ENCODE assay signal across 1 cellular context in genomic region chr9:76394023-76394895, GRCh38.
TF ChIP-seq lines count a peak whose summit lies in the region.

Gene RFK (minus strand): TSS chr9:76394426. CDS start chr9:76394171, 255 bp downstream.

TF ChIP-seq in HEK293, 187 proteins besides CTCF, POLR2A, EP300 and RAD21 (continued from another document):
- TF ChIP-seq ZBTB11 (tag by site-specific recombination; conservative IDR thresholded peaks at IDR 0.05; ENCODE audit: low read depth): peak; percentile 33; the same call in 1 of the 2 replicates
- TF ChIP-seq ZNF777 (tag by site-specific recombination; IDR thresholded peaks at IDR 0.05; ENCODE audit: borderline replicate concordance): peak; percentile 17; the same call in 1 of the 2 replicates
- TF ChIP-seq, protein P1, sequence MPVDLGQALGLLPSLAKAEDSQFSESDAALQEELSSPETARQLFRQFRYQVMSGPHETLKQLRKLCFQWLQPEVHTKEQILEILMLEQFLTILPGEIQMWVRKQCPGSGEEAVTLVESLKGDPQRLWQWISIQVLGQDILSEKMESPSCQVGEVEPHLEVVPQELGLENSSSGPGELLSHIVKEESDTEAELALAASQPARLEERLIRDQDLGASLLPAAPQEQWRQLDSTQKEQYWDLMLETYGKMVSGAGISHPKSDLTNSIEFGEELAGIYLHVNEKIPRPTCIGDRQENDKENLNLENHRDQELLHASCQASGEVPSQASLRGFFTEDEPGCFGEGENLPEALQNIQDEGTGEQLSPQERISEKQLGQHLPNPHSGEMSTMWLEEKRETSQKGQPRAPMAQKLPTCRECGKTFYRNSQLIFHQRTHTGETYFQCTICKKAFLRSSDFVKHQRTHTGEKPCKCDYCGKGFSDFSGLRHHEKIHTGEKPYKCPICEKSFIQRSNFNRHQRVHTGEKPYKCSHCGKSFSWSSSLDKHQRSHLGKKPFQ (tag by site-specific recombination; IDR thresholded peaks at IDR 0.05): peak; percentile 47
- TF ChIP-seq, protein P2, sequence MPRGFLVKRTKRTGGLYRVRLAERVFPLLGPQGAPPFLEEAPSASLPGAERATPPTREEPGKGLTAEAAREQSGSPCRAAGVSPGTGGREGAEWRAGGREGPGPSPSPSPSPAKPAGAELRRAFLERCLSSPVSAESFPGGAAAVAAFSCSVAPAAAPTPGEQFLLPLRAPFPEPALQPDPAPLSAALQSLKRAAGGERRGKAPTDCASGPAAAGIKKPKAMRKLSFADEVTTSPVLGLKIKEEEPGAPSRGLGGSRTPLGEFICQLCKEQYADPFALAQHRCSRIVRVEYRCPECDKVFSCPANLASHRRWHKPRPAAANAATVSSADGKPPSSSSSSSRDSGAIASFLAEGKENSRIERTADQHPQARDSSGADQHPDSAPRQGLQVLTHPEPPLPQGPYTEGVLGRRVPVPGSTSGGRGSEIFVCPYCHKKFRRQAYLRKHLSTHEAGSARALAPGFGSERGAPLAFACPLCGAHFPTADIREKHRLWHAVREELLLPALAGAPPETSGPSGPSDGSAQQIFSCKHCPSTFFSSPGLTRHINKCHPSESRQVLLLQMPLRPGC (tag by site-specific recombination; IDR thresholded peaks at IDR 0.05): 0 out of 2 replicates have a peak, but pooled peaks have one; percentile 23
- no peak for TF ChIP-seq ZNF501 (tag by site-specific recombination; IDR thresholded peaks at IDR 0.05)
- TF ChIP-seq ZNF48 (tag by site-specific recombination; IDR thresholded peaks at IDR 0.05): no peak
- peak; percentile 15; the same call in 1 of the 2 replicates for TF ChIP-seq ZNF561 (tag by site-specific recombination; IDR thresholded peaks at IDR 0.05; ENCODE audit: borderline replicate concordance)
- TF ChIP-seq ZSCAN30 (tag by site-specific recombination; IDR thresholded peaks at IDR 0.05): peak; percentile 43; the same call in 1 of the 2 replicates
- no peak; the same call in none of the 2 replicates for TF ChIP-seq SP2 (tag by site-specific recombination; IDR thresholded peaks at IDR 0.05)
- TF ChIP-seq ZNF423 (tag by site-specific recombination; IDR thresholded peaks at IDR 0.05): no peak
- 0 out of 2 replicates have a peak, but pooled peaks have one; percentile 32 for TF ChIP-seq SP3 (tag by site-specific recombination; IDR thresholded peaks at IDR 0.05)
- peak; percentile 70 for TF ChIP-seq GLIS2 (tag by site-specific recombination; IDR thresholded peaks at IDR 0.05)
- peak; percentile 36; the same call in 1 of the 2 replicates for TF ChIP-seq IKZF3 (tag by site-specific recombination; IDR thresholded peaks at IDR 0.05)
- TF ChIP-seq ZNF449 (tag by site-specific recombination; IDR thresholded peaks at IDR 0.05): peak; percentile 13; the same call in 1 of the 2 replicates
